Comparison of ENCODE assay signal across 11 cellular contexts in genomic region chr5:170491479-170491878, GRCh38. TPM values are rescaled to one million over a fixed set of nuclear protein-coding genes. Genes with fewer than 3 reads are reported as not detected.
A peak's percentile ranks its signal among the peaks of the same experiment; 100 is the strongest.
DNase-seq lines count a peak whose midpoint lies in the region; ATAC-seq and TF ChIP-seq lines count a peak whose summit lies in the region.
"Had no signal": no experiment of that assay in that cellular context is flagged by ENCODE, and none has a peak within 500 bp of the region (broad histone marks: within the 10 kb centered on the region; RNA-seq: fewer than 3 reads in every experiment).

No MANE protein-coding gene starts in this region.

- no peak overlapping the region for H3K27ac Mint-ChIP-seq in activated T-helper 2 cell treated with anti-CD3 and anti-CD28 coated beads, Interferon-gamma antibody, Interleukin-2, Interleukin-4, amounts not matched to agents 10 μg/mL and 5 μg/mL and 100 μg/mL, durations not matched to agents 14 hours and 24 hours and 36 hours
- H3K27ac Mint-ChIP-seq: stimulated activated naive CD8-positive, alpha-beta T cell treated with anti-CD3 and anti-CD28 coated beads, Interleukin-15, amount 100 ng/mL, for 72 hours had no signal

- no peaks in the 10 kb centered on the region; the same call in 1 of the 2 replicates for H3K27me3 ChIP-seq in BJ (ENCODE audit: control insufficient read depth, insufficient read depth, low read length)

- H3K4me1 Mint-ChIP-seq in activated T-helper 2 cell treated with anti-CD3 and anti-CD28 coated beads, Interferon-gamma antibody, Interleukin-2, Interleukin-4, amounts not matched to agents 10 μg/mL and 5 μg/mL and 100 μg/mL, durations not matched to agents 14 hours and 24 hours and 36 hours (ENCODE audit: low read depth), result no peaks in the 10 kb centered on the region
- H3K4me1 Mint-ChIP-seq: stimulated activated naive CD8-positive, alpha-beta T cell treated with anti-CD3 and anti-CD28 coated beads, Interleukin-15, amount 100 ng/mL, for 72 hours had no signal

- POLR2A ChIA-PET in BJ (lab: Charles Lee), result no interaction called here

- no peak for TF ChIP-seq CTCF in BJ (IDR thresholded peaks at IDR 0.05; ENCODE audit: insufficient read depth, low read depth, low read length)

- no peak for ATAC-seq in GM21717 (IDR thresholded peaks at IDR 0.05; ENCODE audit: unreplicated experiment)
- no peak for ATAC-seq in HG02870 (IDR thresholded peaks at IDR 0.05; ENCODE audit: unreplicated experiment)
- ATAC-seq in HG03521 (IDR thresholded peaks at IDR 0.05; ENCODE audit: unreplicated experiment), result no peak
- ATAC-seq: stimulated activated naive CD8-positive, alpha-beta T cell treated with anti-CD3 and anti-CD28 coated beads, Interleukin-15, amount 100 ng/mL, for 72 hours had no signal

- DNase-seq in BJ (ENCODE audit: low read depth) (peak; percentile 73), NOMO-1 treated with dmso at 0.1 percent for 144 hours (lab: John Stamatoyannopoulos, UW; ENCODE audit: unreplicated experiment) (peak; percentile 58), dermis microvascular lymphatic vessel endothelial cell (ENCODE audit: low read depth in 2 of 2) (peak; percentile 94 to 96), myocyte (ENCODE audit: low read depth) (peak; percentile 33)
- DNase-seq in activated T-helper 2 cell treated with anti-CD3 and anti-CD28 coated beads, Interferon-gamma antibody, Interleukin-2, Interleukin-4, amounts not matched to agents 10 μg/mL and 5 μg/mL and 100 μg/mL, durations not matched to agents 14 hours and 24 hours and 36 hours (ENCODE audit: low spot score), result no peak
- DNase-seq: activated effector memory CD4-positive, alpha-beta T cell treated with Interleukin-2 at 50 U/mL for 16 hours; NK-92 treated with Interleukin-12 subunit alpha and Interleukin-12 subunit beta, amount 100 ng/mL, for 24 hours; stimulated activated naive CD8-positive, alpha-beta T cell treated with anti-CD3 and anti-CD28 coated beads, Interleukin-15, amount 100 ng/mL, for 72 hours had no signal

- no peaks in the 10 kb centered on the region for H3K36me3 ChIP-seq in BJ (ENCODE audit: control insufficient read depth, insufficient read depth, low read length)

- no peak overlapping the region for H3K4me3 ChIP-seq in BJ (ENCODE audit: low read depth, low read length)

- CTCF ChIA-PET in BJ (lab: Yijun Ruan, JAX), result no interaction called here

- no peaks in the 10 kb centered on the region for H3K9me3 Mint-ChIP-seq in activated T-helper 2 cell treated with anti-CD3 and anti-CD28 coated beads, Interferon-gamma antibody, Interleukin-2, Interleukin-4, amounts not matched to agents 10 μg/mL and 5 μg/mL and 100 μg/mL, durations not matched to agents 14 hours and 24 hours and 36 hours
- H3K9me3 Mint-ChIP-seq: stimulated activated naive CD8-positive, alpha-beta T cell treated with anti-CD3 and anti-CD28 coated beads, Interleukin-15, amount 100 ng/mL, for 72 hours had no signal

- intact Hi-C loops in activated T-helper 2 cell treated with anti-CD3 and anti-CD28 coated beads, Interferon-gamma antibody, Interleukin-2, Interleukin-4, amounts not matched to agents 10 μg/mL and 5 μg/mL and 100 μg/mL, durations not matched to agents 14 hours and 24 hours and 36 hours (cut with micrococcal nuclease), result no loop called here

- no peak overlapping the region for H3K4me3 Mint-ChIP-seq in activated T-helper 2 cell treated with anti-CD3 and anti-CD28 coated beads, Interferon-gamma antibody, Interleukin-2, Interleukin-4, amounts not matched to agents 10 μg/mL and 5 μg/mL and 100 μg/mL, durations not matched to agents 14 hours and 24 hours and 36 hours (ENCODE audit: low read depth)
- H3K4me3 Mint-ChIP-seq: stimulated activated naive CD8-positive, alpha-beta T cell treated with anti-CD3 and anti-CD28 coated beads, Interleukin-15, amount 100 ng/mL, for 72 hours had no signal

- peaks cover 11% of the 10 kb centered on the region for H3K27me3 Mint-ChIP-seq in activated T-helper 2 cell treated with anti-CD3 and anti-CD28 coated beads, Interferon-gamma antibody, Interleukin-2, Interleukin-4, amounts not matched to agents 10 μg/mL and 5 μg/mL and 100 μg/mL, durations not matched to agents 14 hours and 24 hours and 36 hours (ENCODE audit: low read depth)

- H3K36me3 Mint-ChIP-seq in activated T-helper 2 cell treated with anti-CD3 and anti-CD28 coated beads, Interferon-gamma antibody, Interleukin-2, Interleukin-4, amounts not matched to agents 10 μg/mL and 5 μg/mL and 100 μg/mL, durations not matched to agents 14 hours and 24 hours and 36 hours (ENCODE audit: low read depth), result no peaks in the 10 kb centered on the region

RNA-seq across cellular contexts. Expression of gene KCNIP1, which starts 12.3 kb away (rescaled TPM):
- not detected in 2 replicates for polyA plus RNA-seq in BJ (2011; rRNA removed)
- 0.33 TPM in 1 of 2 replicates, not detected in the other for polyA minus RNA-seq in BJ (2011; rRNA and poly(A)+ RNA removed)
- total RNA-seq in dermis microvascular lymphatic vessel endothelial cell (33.6 and 102 TPM in 2 replicates), myocyte (0.10 TPM in 1 of 2 replicates, not detected in the other)
- 0.20 TPM for polyA plus RNA-seq in myocyte (2012)
- not detected in 2 replicates for total RNA-seq in activated T-helper 2 cell treated with anti-CD3 and anti-CD28 coated beads, Interferon-gamma antibody, Interleukin-2, Interleukin-4, amounts not matched to agents 10 μg/mL and 5 μg/mL and 100 μg/mL, durations not matched to agents 14 hours and 24 hours and 36 hours

Comparison
In these comparisons a context has a peak if more than half of its experiments do, and no peak if none do; other contexts are left out.
1. RNA of gene KCNIP1, which starts 12.3 kb away (total RNA-seq): 33.6 to 102 TPM in dermis microvascular lymphatic vessel endothelial cell; 0.10 TPM in myocyte and not detected in activated T-helper 2 cell treated with anti-CD3 and anti-CD28 coated beads, Interferon-gamma antibody, Interleukin-2, Interleukin-4, amounts not matched to agents 10 μg/mL and 5 μg/mL and 100 μg/mL, durations not matched to agents 14 hours and 24 hours and 36 hours; every median in the first group is over 10 times any median in the second.